In the genomic region with DNA sequence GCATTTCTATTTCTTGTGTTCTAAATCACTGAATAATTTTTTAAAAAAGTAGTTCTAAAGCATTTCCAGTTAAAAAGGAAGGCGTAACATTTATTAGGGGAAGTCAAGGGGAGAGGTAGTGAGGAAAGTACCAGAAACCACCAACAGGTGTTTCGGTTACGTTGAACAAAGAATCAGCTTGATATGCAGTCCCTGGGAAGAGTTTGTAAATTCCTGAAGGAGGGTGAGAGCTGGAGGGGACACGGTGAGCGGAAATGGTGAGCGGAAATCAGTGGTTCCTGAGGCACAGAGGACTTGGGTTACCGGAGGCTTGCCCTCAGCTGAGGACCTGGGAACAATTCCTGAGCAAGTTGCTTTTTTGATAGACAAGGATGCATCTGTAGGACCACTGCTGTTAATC, we compare ENCODE assay signal across 2 cellular contexts.
TF ChIP-seq lines count a peak whose summit lies in the region.

No MANE protein-coding gene starts in this region.

TF ChIP-seq in IMR-90, 13 proteins besides CTCF, POLR2A, EP300 and RAD21:
- no peak for TF ChIP-seq RFX5 (IDR thresholded peaks at IDR 0.05; ENCODE audit: low read depth, low read length)
- TF ChIP-seq RCOR1 (IDR thresholded peaks at IDR 0.05; ENCODE audit: insufficient replicate concordance, low read length): no peak
- TF ChIP-seq BHLHE40 (IDR thresholded peaks at IDR 0.05; ENCODE audit: low read depth, low read length): no peak
- TF ChIP-seq USF2 (IDR thresholded peaks at IDR 0.05; ENCODE audit: low read depth, low read length): no peak
- TF ChIP-seq MAFK (IDR thresholded peaks at IDR 0.05; ENCODE audit: low read depth, low read length): no peak
- TF ChIP-seq MXI1 (IDR thresholded peaks at IDR 0.05; ENCODE audit: borderline replicate concordance, low read depth, low read length): no peak
- no peak for TF ChIP-seq CHD1 (IDR thresholded peaks at IDR 0.05; ENCODE audit: low read depth, low read length)
- no peak for TF ChIP-seq MAZ (IDR thresholded peaks at IDR 0.05; ENCODE audit: borderline replicate concordance, low read depth, low read length)
- no peak for TF ChIP-seq NFE2L2 (IDR thresholded peaks at IDR 0.05; ENCODE audit: low read depth, low read length)
- no peak for TF ChIP-seq FOS (IDR thresholded peaks at IDR 0.05; ENCODE audit: low read depth, low read length)

TF ChIP-seq in H1, 55 proteins besides CTCF, POLR2A, EP300 and RAD21:
- TF ChIP-seq NANOG (IDR thresholded peaks at IDR 0.05; ENCODE audit: insufficient read depth, low read depth, low read length, poor library complexity, severe bottlenecking): no peak
- TF ChIP-seq CHD7 (IDR thresholded peaks at IDR 0.05; ENCODE audit: insufficient replicate concordance, low read length): peak; percentile 36
- 0 out of 2 replicates have a peak, but pooled peaks have one; percentile 4 for TF ChIP-seq CEBPB (IDR thresholded peaks at IDR 0.05; ENCODE audit: low read depth, low read length)
- TF ChIP-seq NRF1 (IDR thresholded peaks at IDR 0.05; ENCODE audit: low read depth, low read length): no peak
- peak; percentile 83 for TF ChIP-seq TCF12 (IDR thresholded peaks at IDR 0.05; ENCODE audit: low read depth, low read length)
- TF ChIP-seq, protein P1, sequence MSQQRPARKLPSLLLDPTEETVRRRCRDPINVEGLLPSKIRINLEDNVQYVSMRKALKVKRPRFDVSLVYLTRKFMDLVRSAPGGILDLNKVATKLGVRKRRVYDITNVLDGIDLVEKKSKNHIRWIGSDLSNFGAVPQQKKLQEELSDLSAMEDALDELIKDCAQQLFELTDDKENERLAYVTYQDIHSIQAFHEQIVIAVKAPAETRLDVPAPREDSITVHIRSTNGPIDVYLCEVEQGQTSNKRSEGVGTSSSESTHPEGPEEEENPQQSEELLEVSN (IDR thresholded peaks at IDR 0.05): no peak
- peak; percentile 88 for TF ChIP-seq TEAD4 (IDR thresholded peaks at IDR 0.05; ENCODE audit: low read depth, low read length)
- 0 out of 2 replicates have a peak, but pooled peaks have one; percentile 37 for TF ChIP-seq YY1 (IDR thresholded peaks at IDR 0.05; ENCODE audit: low read depth, low read length)
- no peak; the same call in 1 of the 2 replicates for TF ChIP-seq TBP (IDR thresholded peaks at IDR 0.05; ENCODE audit: low read depth, low read length)
- peak; percentile 17; the same call in 1 of the 2 replicates for TF ChIP-seq CREB1 (IDR thresholded peaks at IDR 0.05)
- no peak for TF ChIP-seq HDAC6 (IDR thresholded peaks at IDR 0.05; ENCODE audit: low read depth, low read length)
- TF ChIP-seq SIX5 (IDR thresholded peaks at IDR 0.05; ENCODE audit: low read depth, low read length): no peak
- TF ChIP-seq SP1 (IDR thresholded peaks at IDR 0.05; ENCODE audit: low read depth, low read length): 0 out of 2 replicates have a peak, but pooled peaks have one; percentile 12
- TF ChIP-seq TAF7 (optimal IDR thresholded peaks at IDR 0.05; ENCODE audit: borderline replicate concordance, low read depth, low read length): no peak
- 0 out of 2 replicates have a peak, but pooled peaks have one; percentile 27 for TF ChIP-seq EGR1 (IDR thresholded peaks at IDR 0.05; ENCODE audit: borderline replicate concordance, low read depth, low read length)
TF ChIP-seq in H1: peak in this region for 8.
